Comparison of ENCODE assay signal across 8 cellular contexts in the genomic region with DNA sequence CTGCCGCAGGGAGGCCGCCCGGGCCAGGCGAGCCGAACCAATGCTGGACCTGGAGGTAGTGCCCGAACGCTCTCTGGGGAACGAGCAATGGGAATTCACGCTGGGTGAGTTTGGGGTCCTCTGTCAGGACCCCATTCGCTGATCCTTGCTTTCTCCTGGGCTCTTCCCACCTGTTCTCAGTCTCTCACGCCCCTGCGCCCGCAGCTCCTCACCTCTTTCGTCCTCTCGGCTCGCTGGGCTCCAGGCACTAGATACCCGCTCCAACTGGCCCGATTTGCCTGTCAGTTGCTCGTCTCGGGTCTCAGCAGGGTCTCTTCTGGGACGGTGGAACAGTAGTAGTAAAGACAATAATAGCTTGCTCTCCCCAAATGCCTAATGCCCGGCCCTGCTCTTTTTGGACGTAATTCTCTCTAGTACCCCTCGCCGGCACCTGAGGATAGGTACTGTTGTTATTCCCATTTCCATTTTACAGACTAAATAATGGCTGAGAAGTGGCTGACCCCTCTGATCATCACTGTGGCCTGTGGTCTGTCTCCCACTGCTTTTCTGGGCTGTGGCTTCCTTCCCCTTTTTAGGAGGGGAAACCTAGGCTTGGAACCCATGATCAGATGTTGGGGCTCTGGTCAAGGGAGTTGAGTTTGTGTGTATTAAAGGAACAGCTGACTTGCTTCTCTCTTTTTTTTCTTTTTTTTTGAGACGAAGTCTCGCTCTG. TPM values are rescaled to one million over a fixed set of nuclear protein-coding genes. Genes with fewer than 3 reads are reported as not detected.
DNase-seq lines count a peak whose midpoint lies in the region; ATAC-seq and TF ChIP-seq lines count a peak whose summit lies in the region.

No MANE protein-coding gene starts in this region.

- peak overlapping the region; percentile 98 for H3K4me3 Mint-ChIP-seq in neural crest cell

- no peak for TF ChIP-seq CTCF in GM12864 (IDR thresholded peaks at IDR 0.05; ENCODE audit: low read depth, low read length, missing control alignments)
- no peak for TF ChIP-seq CTCF in epithelial cell of proximal tubule (conservative IDR thresholded peaks at IDR 0.05; ENCODE audit: low read depth, low read length)
- TF ChIP-seq CTCF in neural crest cell (conservative IDR thresholded peaks at IDR 0.05): no peak

- H3K36me3 ChIP-seq in SK-N-MC (ENCODE audit: insufficient read depth, low read length): no peaks in the 10 kb centered on the region

- no peaks in the 10 kb centered on the region for H3K27me3 Mint-ChIP-seq in neural crest cell (ENCODE audit: low read depth)

- peak overlapping the region; percentile 99 for H3K4me3 ChIP-seq in GM12864 (ENCODE audit: low read depth, low read length)
- peak overlapping the region; percentile 85 for H3K4me3 ChIP-seq in SK-N-MC
- H3K4me3 ChIP-seq in epithelial cell of proximal tubule (ENCODE audit: low read depth, low read length): peak overlapping the region; percentile 99

- no peaks in the 10 kb centered on the region for H3K9me3 ChIP-seq in SK-N-MC (ENCODE audit: low read depth, low read length)

- peak overlapping the region; percentile 81 for H3K27ac Mint-ChIP-seq in neural crest cell (ENCODE audit: unreplicated experiment)

- no peak for DNase-seq in GM12864 (ENCODE audit: low read depth)
- DNase-seq in SK-N-MC (ENCODE audit: low read depth, low spot score): no peak
- no peak for DNase-seq in epithelial cell of proximal tubule (ENCODE audit: low read depth)
- peak; percentile 5 for DNase-seq in neural crest cell (ENCODE audit: low read depth, low spot score)
- no peak for DNase-seq in AG20443 (ENCODE audit: low spot score)
- no peak for DNase-seq in HuH-7 (ENCODE audit: low spot score)

- H3K9me3 Mint-ChIP-seq in neural crest cell: no peaks in the 10 kb centered on the region

- no peak overlapping the region for H3K27ac ChIP-seq in SK-N-MC

- no peaks in the 10 kb centered on the region for H3K36me3 Mint-ChIP-seq in neural crest cell (ENCODE audit: low read depth)

- peak overlapping the region; percentile 86 for H3K9ac ChIP-seq in SK-N-MC (ENCODE audit: insufficient read length)

- H3K4me1 Mint-ChIP-seq in neural crest cell: peaks cover 23% of the 10 kb centered on the region

- ATAC-seq in HG02610 (IDR thresholded peaks at IDR 0.05; ENCODE audit: unreplicated experiment): peak; percentile 2
- no peak for ATAC-seq in HG03442 (IDR thresholded peaks at IDR 0.05; ENCODE audit: unreplicated experiment)

RNA-seq across cellular contexts. Expression of a gene that starts 0.6 kb away (rescaled TPM):
- total RNA-seq in epithelial cell of proximal tubule (14.7 and 16.4 TPM in 2 replicates), neural crest cell (24.9 and 25.5 TPM in 2 replicates)

RNA-seq across cellular contexts. Expression of a gene that starts 40.5 kb away (rescaled TPM):
- total RNA-seq in epithelial cell of proximal tubule (1.0 and 2.0 TPM in 2 replicates), neural crest cell (4.5 and 5.1 TPM in 2 replicates)

RNA-seq across cellular contexts. Expression of a gene that starts 49.4 kb away (rescaled TPM):
- total RNA-seq in epithelial cell of proximal tubule (17.6 and 30.6 TPM in 2 replicates), neural crest cell (0.68 and 0.70 TPM in 2 replicates)

RNA-seq across cellular contexts. Expression of a gene that starts 49.5 kb away (rescaled TPM):
- total RNA-seq in epithelial cell of proximal tubule: 4.9 and 12.3 TPM in 2 replicates
- total RNA-seq in neural crest cell: 0.44 TPM in 1 of 2 replicates, not detected in the other

RNA-seq across cellular contexts. Expression of a gene that starts 54.3 kb away (rescaled TPM):
- total RNA-seq in epithelial cell of proximal tubule: 0.14 and 0.63 TPM in 2 replicates
- 1.3 TPM in 1 of 2 replicates, not detected in the other for total RNA-seq in neural crest cell

Comparison
In these comparisons a context has a peak if more than half of its experiments do, and no peak if none do; other contexts are left out.
1. RNA of a gene that starts 49.4 kb away (total RNA-seq): 17.6 to 30.6 TPM in epithelial cell of proximal tubule; 0.68 to 0.70 TPM in neural crest cell; every median in the first group is over 10 times any median in the second.
2. Peak in every context shown above with its lines, with median percentiles within 50 percentile points of each other: H3K4me3 ChIP-seq.